ENCODE assay signal across 30 cellular contexts in the genomic region with DNA sequence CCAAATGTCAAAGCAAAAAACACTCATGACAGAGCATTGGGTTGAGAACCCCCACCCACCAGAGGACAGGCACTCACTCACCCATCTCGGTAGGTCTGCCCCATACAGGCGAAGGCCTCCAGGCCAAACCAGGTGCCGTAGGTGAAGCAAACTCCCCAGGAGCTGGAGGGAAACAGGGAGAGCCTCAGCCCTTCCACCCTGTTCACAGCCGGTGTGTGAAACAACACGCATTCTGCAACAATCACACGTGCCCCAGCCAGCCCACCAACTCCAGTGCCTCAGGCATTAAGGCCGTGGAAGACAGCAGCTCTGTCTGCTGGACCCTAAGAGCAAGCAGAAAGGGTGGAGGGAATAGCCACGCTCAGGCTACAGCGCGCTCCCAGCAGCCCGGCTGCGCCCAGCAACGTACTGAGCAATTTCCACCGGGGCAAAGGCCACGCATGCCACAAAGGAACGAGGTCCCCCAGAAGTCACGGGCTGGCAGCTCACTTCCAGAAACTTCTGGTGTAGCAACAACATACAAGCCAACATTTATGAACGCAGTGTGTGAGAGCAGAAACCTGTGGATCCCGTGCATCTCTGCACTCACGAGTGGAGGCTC. TPM values are rescaled to one million over a fixed set of nuclear protein-coding genes. Genes with fewer than 3 reads are reported as not detected.
DNase-seq lines count a peak whose midpoint lies in the region; ATAC-seq and TF ChIP-seq lines count a peak whose summit lies in the region.
"Had no signal": no experiment of that assay in that cellular context is flagged by ENCODE, and none has a peak within 500 bp of the region (broad histone marks: within the 10 kb centered on the region; RNA-seq: fewer than 3 reads in every experiment).

No MANE protein-coding gene starts in this region.

- no peak for ATAC-seq in SK-N-SH treated with all-trans-retinoic acid at 6 μM for 48 hours

- H3K79me2 ChIP-seq in SK-N-SH (ENCODE audit: insufficient read depth), result no peaks in the 10 kb centered on the region
- no peaks in the 10 kb centered on the region for H3K79me2 ChIP-seq in hepatocyte

- H3K4me2 ChIP-seq in SK-N-SH (no peak overlapping the region), hepatocyte (no peak overlapping the region)

- TF ChIP-seq RAD21 in SK-N-SH (IDR thresholded peaks at IDR 0.05; ENCODE audit: low read length), result no peak

- H3K36me3 ChIP-seq in SK-N-SH (replicated peaks in 1 of 2; ENCODE audit: control insufficient read depth in 1 of 2, insufficient read depth in 2 of 2, low read length in 1 of 2) (peaks cover 30 to 52% of the 10 kb centered on the region in 2 experiments), hepatocyte (replicated peaks; ENCODE audit: insufficient read depth, low read depth) (no peaks in the 10 kb centered on the region), sigmoid colon (peaks cover 26 to 87% (median 36%) of the 10 kb centered on the region in 4 donors)

- no peak overlapping the region for H3K9ac ChIP-seq in SK-N-SH

- peaks cover 3% of the 10 kb centered on the region for H3F3A ChIP-seq in SK-N-SH (replicated peaks; ENCODE audit: insufficient read depth)

- TF ChIP-seq CTCF in SK-N-SH (IDR thresholded peaks at IDR 0.05) (no peak), RWPE1 (conservative IDR thresholded peaks at IDR 0.05; ENCODE audit: low read depth) (no peak), hepatocyte (IDR thresholded peaks at IDR 0.05; ENCODE audit: poor library complexity) (no peak), sigmoid colon (IDR thresholded peaks at IDR 0.05) (no peak), GM20000 (IDR thresholded peaks at IDR 0.05; ENCODE audit: extremely low read depth, missing control alignments) (no peak)

- CTCF ChIA-PET in SK-N-SH (lab: Yijun Ruan, JAX), result interaction anchor here (0.6 to 1.9 kb wide), 6 partner anchors 10 to 367 kb away, joined by 3 to 6 read pairs (median 3); no protein-coding TSS in a partner anchor
- CTCF ChIA-PET in RWPE1 (lab: Yijun Ruan, JAX), result interaction anchor here (0.7 kb wide), 1 partner anchor 12 kb away, joined by 3 read pairs; no protein-coding TSS in a partner anchor

- H3K27ac ChIP-seq in SK-N-SH (ENCODE audit: low read depth in 2 of 2, low read length in 1 of 2) (no peak overlapping the region; a peak in 1 of 4 replicates), RWPE1 (peak overlapping the region; percentile 18), hepatocyte (no peak overlapping the region), sigmoid colon (no peak overlapping the region)
- H3K27ac ChIP-seq: 22Rv1, thoracic aorta had no signal

- H2AFZ ChIP-seq in SK-N-SH (ENCODE audit: low read depth) (no peak overlapping the region), hepatocyte (no peak overlapping the region)

- H3K9me3 ChIP-seq in SK-N-SH, result no peaks in the 10 kb centered on the region
- no peaks in the 10 kb centered on the region for H3K9me3 ChIP-seq in hepatocyte (ENCODE audit: low read depth)
- H3K9me3 ChIP-seq in sigmoid colon, result no peaks in the 10 kb centered on the region
- H3K9me3 ChIP-seq: thoracic aorta had no signal

- no peaks in the 10 kb centered on the region for H3K9me2 ChIP-seq in SK-N-SH
- H3K9me2 ChIP-seq in hepatocyte (replicated peaks; ENCODE audit: insufficient read depth), result no peaks in the 10 kb centered on the region

- H3K4me3 ChIP-seq in SK-N-SH (ENCODE audit: low read depth in 2 of 2, low read length in 1 of 2), result no peak overlapping the region
- no peak overlapping the region for H3K4me3 ChIP-seq in hepatocyte
- no peak overlapping the region for H3K4me3 ChIP-seq in sigmoid colon
- H3K4me3 ChIP-seq: thoracic aorta had no signal

- DNase-seq in SK-N-SH (peak; percentile 28), RWPE1 (ENCODE audit: low spot score) (no peak), hepatocyte (ENCODE audit: low spot score) (peak; percentile 2), sigmoid colon (peak; percentile 39), DMS 273 treated with DMSO at 0.1 percent for 48 hours (lab: John Stamatoyannopoulos, UW) (no peak), DMS153 treated with DMSO at 0.1 percent for 48 hours (lab: John Stamatoyannopoulos, UW; ENCODE audit: unreplicated experiment) (no peak), GM20000 (ENCODE audit: low spot score) (no peak)
- DNase-seq: activated B cell treated with CpG ODN at 0.5 μM for 24 hours; activated CD4-positive, alpha-beta T cell treated with anti-CD3 and anti-CD28 coated beads, Interleukin-2, amount 50 U/mL, for 48 hours; activated naive CD4-positive, alpha-beta T cell; activated T-cell treated with anti-CD3 and anti-CD28 coated beads for 4 hours; amniotic stem cell; CD4-positive, alpha-beta memory T cell; DMS153; IMR-90; NCI-H1092; NCI-H187; NCI-H526 treated with DMSO at 0.1 percent for 48 hours; nucleus accumbens; retina; stimulated activated CD4-positive, alpha-beta T cell treated with anti-CD3 and anti-CD28 coated beads, Interleukin-12 subunit alpha, Interleukin-12 subunit beta, amount 100 ng/mL, for 4 hours; stimulated activated CD4-positive, alpha-beta T cell treated with anti-CD3 and anti-CD28 coated beads, Interleukin-4, amount 100 ng/mL, for 24 hours; stimulated activated naive CD4-positive, alpha-beta T cell; T-helper 9 cell had no signal

- no peaks in the 10 kb centered on the region for H3K27me3 ChIP-seq in SK-N-SH (ENCODE audit: insufficient read depth)
- no peaks in the 10 kb centered on the region for H3K27me3 ChIP-seq in hepatocyte
- H3K27me3 ChIP-seq in sigmoid colon, result no peaks in the 10 kb centered on the region

- TF ChIP-seq EP300 in SK-N-SH (IDR thresholded peaks at IDR 0.05; ENCODE audit: borderline replicate concordance in 1 of 2, low read depth in 1 of 2, low read length in 1 of 2), result no peak
- TF ChIP-seq EP300 in sigmoid colon (IDR thresholded peaks at IDR 0.05), result no peak

- no peak for TF ChIP-seq POLR2A in sigmoid colon (IDR thresholded peaks at IDR 0.05)

- H4K20me1 ChIP-seq in SK-N-SH (ENCODE audit: insufficient read depth) (no peaks in the 10 kb centered on the region), hepatocyte (ENCODE audit: insufficient read depth, poor library complexity, severe bottlenecking) (no peaks in the 10 kb centered on the region)

- WGBS in SK-N-SH (ENCODE audit: low lambda C conversion rate), result 82% methylated on average over 12 of the region's 20 CpGs
- 91% methylated on average over 20 of the region's 20 CpGs for WGBS in hepatocyte (ENCODE audit: low lambda C conversion rate, missing lambda C conversion rate)
- WGBS in sigmoid colon, 2 donors, result 90 to 93% methylated on average over 20 of the region's 20 CpGs

- POLR2A ChIA-PET in SK-N-SH (lab: Yijun Ruan, JAX) (interaction anchor here (1.6 kb wide), 1 partner anchor 222 kb away, joined by 4 read pairs; no protein-coding TSS in a partner anchor), RWPE1 (lab: Yijun Ruan, JAX; ENCODE audit: low non-redundant PET) (no interaction called here)

- H3K4me1 ChIP-seq in SK-N-SH (ENCODE audit: control insufficient read depth in 1 of 2, insufficient read depth in 2 of 2, low read depth in 1 of 2, low read length in 1 of 2) (peaks cover 4 to 26% of the 10 kb centered on the region in 2 experiments; a peak in 2 of 4 replicates), hepatocyte (ENCODE audit: insufficient read depth) (no peaks in the 10 kb centered on the region), sigmoid colon (peaks cover 0 to 4% (median 0%) of the 10 kb centered on the region in 4 donors)

- intact Hi-C loops in sigmoid colon (cut with DNase I), result no loop called here

TF ChIP-seq in SK-N-SH, 30 proteins besides CTCF, POLR2A, EP300 and RAD21 (continues in another document):
- TF ChIP-seq FOSL2 (IDR thresholded peaks at IDR 0.05; ENCODE audit: borderline replicate concordance, low read depth) (no peak), YY1 (IDR thresholded peaks at IDR 0.05; ENCODE audit: low read depth) (no peak), MXI1 (IDR thresholded peaks at IDR 0.05; ENCODE audit: low read depth, low read length) (no peak)

TF ChIP-seq in SK-N-SH treated with all-trans-retinoic acid at 6 μM for 48 hours, 23 proteins besides CTCF, POLR2A, EP300 and RAD21 (continues in another document):
- TF ChIP-seq CSDC2 (CRISPR knock-in tag; IDR thresholded peaks at IDR 0.05), result no peak

RNA-seq across cellular contexts. Expression of a gene that starts 11.4 kb away (rescaled TPM):
- 4.8 and 8.3 TPM in 2 replicates for polyA plus RNA-seq in SK-N-SH (2012; rRNA removed)
- 3.5 and 5.9 TPM in 2 replicates for polyA plus RNA-seq in SK-N-SH (2012; cell fraction: cytosol; rRNA removed)
- 11.3 and 15.7 TPM in 2 replicates for polyA plus RNA-seq in SK-N-SH (2012; cell fraction: nucleus; rRNA removed)
- total RNA-seq in hepatocyte, result 8.3 and 10.1 TPM in 2 replicates
- 24.2 and 29.9 TPM in 2 replicates for polyA plus RNA-seq in hepatocyte
- total RNA-seq in sigmoid colon, result 10 to 100 TPM in 1 of 4 donors, 1 to 10 TPM in 2, under 1 TPM in 1; 0.95 to 18.3 (median 7.1) TPM
- 10 to 100 TPM in 1 of 3 donors, 1 to 10 TPM in 2; 3.2 to 11.0 (median 7.8) TPM for polyA plus RNA-seq in sigmoid colon

RNA-seq across cellular contexts. Expression of a gene that starts 32.9 kb away (rescaled TPM):
- polyA plus RNA-seq in SK-N-SH (2012; rRNA removed) (38.7 and 41.8 TPM in 2 replicates), hepatocyte (131 TPM in 2 replicates), sigmoid colon (10 to 100 TPM; 17.4 to 78.6 (median 27.5) TPM)
- 14.4 and 23.1 TPM in 2 replicates for polyA plus RNA-seq in SK-N-SH (2012; cell fraction: cytosol; rRNA removed)
- polyA plus RNA-seq in SK-N-SH (2012; cell fraction: nucleus; rRNA removed), result 110 and 119 TPM in 2 replicates
- total RNA-seq in hepatocyte (122 and 146 TPM in 2 replicates), sigmoid colon (10 to 100 TPM; 47.6 to 63.7 (median 57.0) TPM)

RNA-seq across cellular contexts. Expression of a gene that starts 40.3 kb away (rescaled TPM):
- polyA plus RNA-seq in SK-N-SH (2012; rRNA removed) (0.33 and 0.37 TPM in 2 replicates), hepatocyte (60.9 and 76.8 TPM in 2 replicates), sigmoid colon (under 1 TPM in 1 of 3 donors, not detected in 2; 0.20 TPM)
- polyA plus RNA-seq in SK-N-SH (2012; cell fraction: cytosol; rRNA removed), result 0.05 TPM in 1 of 2 replicates, not detected in the other
- 3.3 and 3.4 TPM in 2 replicates for polyA plus RNA-seq in SK-N-SH (2012; cell fraction: nucleus; rRNA removed)
- total RNA-seq in hepatocyte (25.8 and 27.5 TPM in 2 replicates), sigmoid colon (1 to 10 TPM in 1 of 4 donors, not detected in 3; 1.4 TPM)
- total RNA-seq: bronchial epithelial cell, IMR-90, lung microvascular endothelial cell had no signal
- polyA plus RNA-seq: CD4-positive, alpha-beta memory T cell; keratinocyte had no signal

Comparison
In these comparisons a context has a peak if more than half of its experiments do, and no peak if none do; other contexts are left out.
1. DNase-seq: peak in SK-N-SH (single experiment), hepatocyte (single experiment) and sigmoid colon (single experiment); none in RWPE1 (single experiment), DMS 273 treated with DMSO at 0.1 percent for 48 hours (single experiment), DMS153 treated with DMSO at 0.1 percent for 48 hours (single experiment) and GM20000 (single experiment).
2. RNA of a gene that starts 40.3 kb away (polyA plus RNA-seq): 60.9 to 76.8 TPM in hepatocyte; 0.05 to 3.4 TPM in SK-N-SH and 0.20 TPM in sigmoid colon; every median in the first group is over 10 times any median in the second.